Comparison of ENCODE assay signal across 21 cellular contexts in the genomic region with DNA sequence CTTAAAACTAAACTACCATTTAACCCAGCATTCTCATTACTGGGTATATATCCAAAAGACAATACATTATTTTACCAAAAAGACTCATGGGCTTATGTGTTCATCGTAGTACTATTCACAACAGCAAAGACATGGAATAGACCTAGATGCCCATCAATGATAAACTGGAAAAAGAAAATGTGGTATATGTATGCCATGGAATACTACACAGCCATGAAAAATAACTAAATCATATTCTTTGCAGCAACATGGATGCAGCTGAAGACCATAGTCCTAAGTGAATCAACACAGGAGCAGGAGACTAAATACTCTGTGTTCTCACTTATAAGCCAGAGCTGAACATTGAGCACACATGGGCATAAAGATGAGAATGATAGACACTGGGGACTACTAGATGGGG.
DNase-seq lines count a peak whose midpoint lies in the region; ATAC-seq, FAIRE-seq and TF ChIP-seq lines count a peak whose summit lies in the region.
"Had no signal": no experiment of that assay in that cellular context is flagged by ENCODE, and none has a peak within 500 bp of the region (broad histone marks: within the 10 kb centered on the region; RNA-seq: fewer than 3 reads in every experiment).

No MANE protein-coding gene starts in this region.

- no peak overlapping the region for H3K9ac ChIP-seq in K562 (ENCODE audit: insufficient read depth in 1 of 2, low read depth in 2 of 2, low read length in 2 of 2)
- H3K9ac ChIP-seq: BLaER1 had no signal

- intact Hi-C loops in K562 (cut with micrococcal nuclease): no loop called here

- H3K36me3 ChIP-seq in HEK293 (ENCODE audit: control insufficient read depth in 2 of 2, insufficient read depth in 1 of 2, low read length in 2 of 2) (no peaks in the 10 kb centered on the region), K562 (ENCODE audit: control insufficient read depth, insufficient read depth, low read length) (no peaks in the 10 kb centered on the region)
- H3K36me3 ChIP-seq: BE2C, BLaER1 had no signal

- no peaks in the 10 kb centered on the region for H3K79me2 ChIP-seq in K562 (ENCODE audit: control insufficient read depth, insufficient read depth, low read length)

- H3K27ac ChIP-seq in HEK293 (ENCODE audit: extremely low read depth, low read depth, low read length) (no peak overlapping the region), K562 (ENCODE audit: extremely low read depth, low read depth, low read length) (no peak overlapping the region)
- H3K27ac ChIP-seq: BLaER1 had no signal

- no peaks in the 10 kb centered on the region for H3K9me1 ChIP-seq in K562 (ENCODE audit: control insufficient read depth, insufficient read depth, low read length)

- FAIRE-seq in D721Med (lab: Jason Lieb, UNC) (peak; percentile 11), K562 (lab: Jason Lieb, UNC) (no peak)
- FAIRE-seq: A204.1, G401.6, GM12891, GM19239 had no signal

- no peak overlapping the region for H3K4me2 ChIP-seq in K562 (ENCODE audit: insufficient read depth, low read length)
- H3K4me2 ChIP-seq: BLaER1 had no signal

- TF ChIP-seq RAD21 in K562 (CRISPR knock-in tag; conservative IDR thresholded peaks at IDR 0.05 in 1 of 2, IDR thresholded peaks at IDR 0.05 in 1 of 2): no peak

- H3K27me3 ChIP-seq in K562 (ENCODE audit: control insufficient read depth in 2 of 2, insufficient read depth in 2 of 2, low read length in 2 of 2): no peaks in the 10 kb centered on the region
- H3K27me3 ChIP-seq: BE2C, BLaER1 had no signal

- TF ChIP-seq POLR2A in K562 (conservative IDR thresholded peaks at IDR 0.05): no peak

- TF ChIP-seq EP300 in K562 (IDR thresholded peaks at IDR 0.05; ENCODE audit: low read length): no peak

- H3K4me1 ChIP-seq in HEK293 (ENCODE audit: control insufficient read depth, insufficient read depth, low read length) (no peaks in the 10 kb centered on the region), K562 (replicated peaks in 1 of 2; ENCODE audit: control insufficient read depth in 2 of 2, insufficient read depth in 2 of 2, low read length in 2 of 2) (no peaks in the 10 kb centered on the region)
- H3K4me1 ChIP-seq: BE2C, BLaER1 had no signal

- BruUV-seq in K562 (replicated peaks; lab: Mats Ljungman, UMichigan): no TSS peak

- H4K20me1 ChIP-seq in K562 (replicated peaks; ENCODE audit: control insufficient read depth, insufficient read depth, low read length): no peaks in the 10 kb centered on the region
- H4K20me1 ChIP-seq: BLaER1 had no signal

- no peak overlapping the region for H3K4me3 ChIP-seq in HEK293 (ENCODE audit: low read depth, low read length)
- no peak overlapping the region for H3K4me3 ChIP-seq in K562
- H3K4me3 ChIP-seq: BLaER1 had no signal

- H2AFZ ChIP-seq in K562 (ENCODE audit: low read depth, low read length): no peak overlapping the region

- 6% methylated on average over 1 of the region's 1 CpG for WGBS in K562 (ENCODE audit: insufficient coverage, low coverage, missing lambda C conversion rate)

- CTCF ChIA-PET in HEK293 (lab: Yijun Ruan, JAX) (no interaction called here), K562 (lab: Yijun Ruan, JAX; ENCODE audit: low intra/inter-chr PET ratio) (no interaction called here)

- H3K9me3 ChIP-seq in HEK293 (ENCODE audit: control insufficient read depth, insufficient read depth, low read depth, low read length) (no peaks in the 10 kb centered on the region), K562 (replicated peaks; ENCODE audit: control insufficient read depth, insufficient read depth, low read depth, low read length) (no peaks in the 10 kb centered on the region; the same call in 1 of the 2 replicates)
- H3K9me3 ChIP-seq: BE2C had no signal

- no peak for TF ChIP-seq CTCF in D721Med (IDR thresholded peaks at IDR 0.05; ENCODE audit: insufficient read depth, missing control alignments)
- TF ChIP-seq CTCF in HEK293 (tag by site-specific recombination; IDR thresholded peaks at IDR 0.05): no peak
- no peak for TF ChIP-seq CTCF in K562 (IDR thresholded peaks at IDR 0.05 in 2 of 3, conservative IDR thresholded peaks at IDR 0.05 in 1 of 3; ENCODE audit: insufficient read depth in 2 of 3, low read depth in 1 of 3, low read length in 3 of 3)

- in situ Hi-C loops in K562 (cut with MboI): no loop called here

- no peak for DNase-seq in D721Med (ENCODE audit: insufficient read length, low spot score)
- DNase-seq in K562 (ENCODE audit: extremely low read depth in 1 of 4, low spot score in 3 of 4): no peak
- DNase-seq: 8988T; ACHN; BE2C; C1 segment of cervical spinal cord; CD4-positive, alpha-beta memory T cell; CD4-positive, CD25-positive, alpha-beta regulatory T cell; CD8-positive, alpha-beta memory T cell; COR-L47; DMS79 treated with DMSO at 0.1 percent for 48 hours; GF-D8 had no signal

- no peak for ATAC-seq in K562
- ATAC-seq in GM21717 (IDR thresholded peaks at IDR 0.05; ENCODE audit: unreplicated experiment): no peak
- ATAC-seq in GM19455 (IDR thresholded peaks at IDR 0.05; ENCODE audit: unreplicated experiment): no peak
- ATAC-seq in HG02678 (IDR thresholded peaks at IDR 0.05; ENCODE audit: unreplicated experiment): no peak

- POLR2A ChIA-PET in HEK293 (lab: Yijun Ruan, JAX) (no interaction called here), K562 (lab: Yijun Ruan, JAX) (no interaction called here)

TF ChIP-seq in HEK293, 187 proteins besides CTCF, POLR2A, EP300 and RAD21:
- no peak for TF ChIP-seq ZNF202 (tag by site-specific recombination; IDR thresholded peaks at IDR 0.05; ENCODE audit: borderline replicate concordance)
- 0 out of 2 replicates have a peak, but pooled peaks have one; percentile 31 for TF ChIP-seq ZNF146 (tag by site-specific recombination; IDR thresholded peaks at IDR 0.05)
- TF ChIP-seq ZBTB20 (tag by site-specific recombination; IDR thresholded peaks at IDR 0.05): no peak
- no peak for TF ChIP-seq ZNF707 (tag by site-specific recombination; IDR thresholded peaks at IDR 0.05)

TF ChIP-seq in K562, 482 proteins besides CTCF, POLR2A, EP300 and RAD21:
- peak; percentile 59 for TF ChIP-seq ZNF146 (CRISPR knock-in tag; IDR thresholded peaks at IDR 0.05; ENCODE audit: unreplicated experiment)
- TF ChIP-seq KLF6 (CRISPR knock-in tag; IDR thresholded peaks at IDR 0.05; ENCODE audit: borderline replicate concordance): no peak
- TF ChIP-seq RBM25 (IDR thresholded peaks at IDR 0.05; ENCODE audit: low read depth, low read length, severe bottlenecking): peak; percentile 44
